ENCODE assay signal across 13 cellular contexts in genomic region chr18:23811176-23811575, GRCh38.
DNase-seq lines count a peak whose midpoint lies in the region; ATAC-seq and TF ChIP-seq lines count a peak whose summit lies in the region.
"Had no signal": no experiment of that assay in that cellular context is flagged by ENCODE, and none has a peak within 500 bp of the region (broad histone marks: within the 10 kb centered on the region; RNA-seq: fewer than 3 reads in every experiment).

No MANE protein-coding gene starts in this region.

- H3K4me2 ChIP-seq in OCI-LY3 (ENCODE audit: low read length), result peak overlapping the region; percentile 52; the same call in 1 of the 2 replicates

- H2AFZ ChIP-seq in OCI-LY3 (ENCODE audit: low read depth, low read length), result peak overlapping the region; percentile 14; the same call in 1 of the 2 replicates

- peaks cover 17% of the 10 kb centered on the region for H3K27me3 Mint-ChIP-seq in activated naive CD8-positive, alpha-beta T cell treated with anti-CD3 and anti-CD28 coated beads, Interleukin-2, amount 10 ng/mL, durations not matched to agents 7 days and 5 days
- H3K27me3 Mint-ChIP-seq in activated naive CD8-positive, alpha-beta T cell treated with anti-CD3 and anti-CD28 coated beads, Interleukin-2, amount 50 U/mL, for 24 hours, result peaks cover 3% of the 10 kb centered on the region
- peaks cover 43% of the 10 kb centered on the region for H3K27me3 Mint-ChIP-seq in mesothelial cell of epicardium (ENCODE audit: low read depth)

- peaks cover 2% of the 10 kb centered on the region for H3K9me3 Mint-ChIP-seq in activated naive CD8-positive, alpha-beta T cell treated with anti-CD3 and anti-CD28 coated beads, Interleukin-2, amount 10 ng/mL, durations not matched to agents 7 days and 5 days
- no peaks in the 10 kb centered on the region for H3K9me3 Mint-ChIP-seq in activated naive CD8-positive, alpha-beta T cell treated with anti-CD3 and anti-CD28 coated beads, Interleukin-2, amount 50 U/mL, for 24 hours
- no peaks in the 10 kb centered on the region for H3K9me3 Mint-ChIP-seq in mesothelial cell of epicardium
- H3K9me3 Mint-ChIP-seq: CD8-positive, alpha-beta T cell had no signal

- no peaks in the 10 kb centered on the region for H3K36me3 ChIP-seq in OCI-LY3 (replicated peaks; ENCODE audit: low read depth, low read length)
- no peaks in the 10 kb centered on the region for H3K36me3 ChIP-seq in body of pancreas (replicated peaks in 1 of 2; ENCODE audit: insufficient read depth in 1 of 2, low read depth in 2 of 2)
- H3K36me3 ChIP-seq: HAP-1 had no signal

- H3K27me3 ChIP-seq in OCI-LY3 (ENCODE audit: low read depth, low read length) (peaks cover 2% of the 10 kb centered on the region; the same call in 1 of the 2 replicates), body of pancreas (no peaks in the 10 kb centered on the region)

- peaks cover 2% of the 10 kb centered on the region for H3K36me3 Mint-ChIP-seq in activated naive CD8-positive, alpha-beta T cell treated with anti-CD3 and anti-CD28 coated beads, Interleukin-2, amount 10 ng/mL, durations not matched to agents 7 days and 5 days
- H3K36me3 Mint-ChIP-seq in activated naive CD8-positive, alpha-beta T cell treated with anti-CD3 and anti-CD28 coated beads, Interleukin-2, amount 50 U/mL, for 24 hours (ENCODE audit: low read depth), result peaks cover 2% of the 10 kb centered on the region
- H3K36me3 Mint-ChIP-seq in mesothelial cell of epicardium, result no peaks in the 10 kb centered on the region
- H3K36me3 Mint-ChIP-seq: CD14-positive monocyte; CD8-positive, alpha-beta T cell had no signal

- peaks cover 24% of the 10 kb centered on the region for H3K4me1 ChIP-seq in OCI-LY3 (ENCODE audit: low read length)
- no peaks in the 10 kb centered on the region for H3K4me1 ChIP-seq in body of pancreas
- H3K4me1 ChIP-seq: Caco-2 had no signal

- TF ChIP-seq CTCF in OCI-LY3 (IDR thresholded peaks at IDR 0.05; ENCODE audit: low read depth, low read length), result no peak
- no peak for TF ChIP-seq CTCF in mesothelial cell of epicardium (IDR thresholded peaks at IDR 0.05; ENCODE audit: unreplicated experiment)
- no peak for TF ChIP-seq CTCF in body of pancreas (IDR thresholded peaks at IDR 0.05)

- H3K27ac ChIP-seq in OCI-LY3 (ENCODE audit: low read length) (no peak overlapping the region), body of pancreas (no peak overlapping the region)

- no peak overlapping the region for H3K4me3 Mint-ChIP-seq in activated naive CD8-positive, alpha-beta T cell treated with anti-CD3 and anti-CD28 coated beads, Interleukin-2, amount 10 ng/mL, durations not matched to agents 7 days and 5 days
- no peak overlapping the region for H3K4me3 Mint-ChIP-seq in activated naive CD8-positive, alpha-beta T cell treated with anti-CD3 and anti-CD28 coated beads, Interleukin-2, amount 50 U/mL, for 24 hours
- H3K4me3 Mint-ChIP-seq in mesothelial cell of epicardium, result no peak overlapping the region
- H3K4me3 Mint-ChIP-seq: B cell; CD14-positive monocyte; CD8-positive, alpha-beta T cell had no signal

- no peak overlapping the region for H3K9ac ChIP-seq in OCI-LY3 (ENCODE audit: low read length)

- H3K4me3 ChIP-seq in OCI-LY3 (ENCODE audit: low read length), result no peak overlapping the region
- no peak overlapping the region for H3K4me3 ChIP-seq in body of pancreas
- H3K4me3 ChIP-seq: HAP-1 had no signal

- no peak for ATAC-seq in activated naive CD8-positive, alpha-beta T cell treated with anti-CD3 and anti-CD28 coated beads, Interleukin-2, amount 10 ng/mL, durations not matched to agents 7 days and 5 days (ENCODE audit: low read depth)
- no peak for ATAC-seq in activated naive CD8-positive, alpha-beta T cell treated with anti-CD3 and anti-CD28 coated beads, Interleukin-2, amount 50 U/mL, for 24 hours
- ATAC-seq in body of pancreas (no peak), GM21447 (IDR thresholded peaks at IDR 0.05; ENCODE audit: unreplicated experiment) (no peak)

- DNase-seq in activated naive CD8-positive, alpha-beta T cell treated with anti-CD3 and anti-CD28 coated beads, Interleukin-2, amount 10 ng/mL, durations not matched to agents 7 days and 5 days, result no peak
- no peak for DNase-seq in activated naive CD8-positive, alpha-beta T cell treated with anti-CD3 and anti-CD28 coated beads, Interleukin-2, amount 50 U/mL, for 24 hours
- DNase-seq in mesothelial cell of epicardium (ENCODE audit: low spot score in 2 of 2, unreplicated experiment in 2 of 2) (no peak), body of pancreas (no peak), epidermal melanocyte (ENCODE audit: insufficient read length, low spot score) (no peak)
- DNase-seq: Caco-2, GOT3 had no signal

- H4K20me1 ChIP-seq in OCI-LY3 (ENCODE audit: insufficient read depth, low read length), result no peaks in the 10 kb centered on the region

- intact Hi-C loops in body of pancreas (cut with DNase I), result no loop called here

- H3K9me3 ChIP-seq in OCI-LY3 (ENCODE audit: insufficient read depth, low read length) (no peaks in the 10 kb centered on the region), body of pancreas (no peaks in the 10 kb centered on the region)
- H3K9me3 ChIP-seq: Caco-2, HAP-1 had no signal

- no peak for TF ChIP-seq POLR2A in body of pancreas (IDR thresholded peaks at IDR 0.05)

- 71 to 82% methylated on average over 1 to 3 of the region's 3 CpGs for WGBS in body of pancreas, 2 donors

- no peaks in the 10 kb centered on the region for H3K79me2 ChIP-seq in OCI-LY3 (ENCODE audit: low read length)

- peaks cover 27% of the 10 kb centered on the region for H3K4me1 Mint-ChIP-seq in activated naive CD8-positive, alpha-beta T cell treated with anti-CD3 and anti-CD28 coated beads, Interleukin-2, amount 10 ng/mL, durations not matched to agents 7 days and 5 days
- H3K4me1 Mint-ChIP-seq in activated naive CD8-positive, alpha-beta T cell treated with anti-CD3 and anti-CD28 coated beads, Interleukin-2, amount 50 U/mL, for 24 hours, result peaks cover 23% of the 10 kb centered on the region
- H3K4me1 Mint-ChIP-seq in mesothelial cell of epicardium, result no peaks in the 10 kb centered on the region
- H3K4me1 Mint-ChIP-seq: B cell, CD14-positive monocyte had no signal

- peak overlapping the region; percentile 67 for H3K27ac Mint-ChIP-seq in activated naive CD8-positive, alpha-beta T cell treated with anti-CD3 and anti-CD28 coated beads, Interleukin-2, amount 10 ng/mL, durations not matched to agents 7 days and 5 days
- H3K27ac Mint-ChIP-seq in activated naive CD8-positive, alpha-beta T cell treated with anti-CD3 and anti-CD28 coated beads, Interleukin-2, amount 50 U/mL, for 24 hours, result no peak overlapping the region
- H3K27ac Mint-ChIP-seq in mesothelial cell of epicardium, result peak overlapping the region; percentile 13
- H3K27ac Mint-ChIP-seq: B cell; CD14-positive monocyte; CD8-positive, alpha-beta T cell had no signal

- POLR2A ChIA-PET in activated naive CD8-positive, alpha-beta T cell treated with anti-CD3 and anti-CD28 coated beads, Interleukin-2, amount 10 ng/mL, durations not matched to agents 7 days and 5 days (lab: Charles Lee), result no interaction called here
